ENCODE assay signal across 1 cellular context in the genomic region with DNA sequence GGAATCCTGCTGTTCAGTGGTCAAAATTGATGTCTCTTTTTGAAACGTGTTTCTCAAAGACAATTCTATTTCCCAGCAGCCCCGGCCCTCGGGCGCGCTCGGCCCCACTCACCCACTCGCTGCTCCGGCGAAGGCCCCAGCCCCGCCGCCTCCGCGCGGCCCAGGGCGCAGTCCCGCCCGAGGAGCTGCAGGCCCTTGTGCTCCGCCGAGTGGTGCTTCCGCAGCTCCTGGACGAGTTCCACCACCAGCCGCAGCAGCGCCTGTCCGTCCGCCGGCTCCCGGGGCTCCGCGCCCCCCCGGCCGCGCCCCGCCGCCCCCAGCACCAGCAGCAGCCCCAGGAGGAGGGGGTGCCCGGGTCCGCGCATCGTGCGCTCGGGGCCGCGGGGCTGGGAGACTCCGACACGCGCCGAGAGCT.
TF ChIP-seq lines count a peak whose summit lies in the region.

No MANE protein-coding gene starts in this region.

TF ChIP-seq in GM23338, 12 proteins besides CTCF, POLR2A, EP300 and RAD21 (continued from another document):
- TF ChIP-seq, protein P1, sequence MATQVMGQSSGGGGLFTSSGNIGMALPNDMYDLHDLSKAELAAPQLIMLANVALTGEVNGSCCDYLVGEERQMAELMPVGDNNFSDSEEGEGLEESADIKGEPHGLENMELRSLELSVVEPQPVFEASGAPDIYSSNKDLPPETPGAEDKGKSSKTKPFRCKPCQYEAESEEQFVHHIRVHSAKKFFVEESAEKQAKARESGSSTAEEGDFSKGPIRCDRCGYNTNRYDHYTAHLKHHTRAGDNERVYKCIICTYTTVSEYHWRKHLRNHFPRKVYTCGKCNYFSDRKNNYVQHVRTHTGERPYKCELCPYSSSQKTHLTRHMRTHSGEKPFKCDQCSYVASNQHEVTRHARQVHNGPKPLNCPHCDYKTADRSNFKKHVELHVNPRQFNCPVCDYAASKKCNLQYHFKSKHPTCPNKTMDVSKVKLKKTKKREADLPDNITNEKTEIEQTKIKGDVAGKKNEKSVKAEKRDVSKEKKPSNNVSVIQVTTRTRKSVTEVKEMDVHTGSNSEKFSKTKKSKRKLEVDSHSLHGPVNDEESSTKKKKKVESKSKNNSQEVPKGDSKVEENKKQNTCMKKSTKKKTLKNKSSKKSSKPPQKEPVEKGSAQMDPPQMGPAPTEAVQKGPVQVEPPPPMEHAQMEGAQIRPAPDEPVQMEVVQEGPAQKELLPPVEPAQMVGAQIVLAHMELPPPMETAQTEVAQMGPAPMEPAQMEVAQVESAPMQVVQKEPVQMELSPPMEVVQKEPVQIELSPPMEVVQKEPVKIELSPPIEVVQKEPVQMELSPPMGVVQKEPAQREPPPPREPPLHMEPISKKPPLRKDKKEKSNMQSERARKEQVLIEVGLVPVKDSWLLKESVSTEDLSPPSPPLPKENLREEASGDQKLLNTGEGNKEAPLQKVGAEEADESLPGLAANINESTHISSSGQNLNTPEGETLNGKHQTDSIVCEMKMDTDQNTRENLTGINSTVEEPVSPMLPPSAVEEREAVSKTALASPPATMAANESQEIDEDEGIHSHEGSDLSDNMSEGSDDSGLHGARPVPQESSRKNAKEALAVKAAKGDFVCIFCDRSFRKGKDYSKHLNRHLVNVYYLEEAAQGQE (IDR thresholded peaks at IDR 0.05; ENCODE audit: unreplicated experiment) = no peak
- TF ChIP-seq EZH2phosphoT487 (IDR thresholded peaks at IDR 0.05; ENCODE audit: unreplicated experiment) = no peak
- no peak for TF ChIP-seq JUNB (IDR thresholded peaks at IDR 0.05; ENCODE audit: unreplicated experiment)
- TF ChIP-seq ZNF114 (CRISPR knock-in tag; IDR thresholded peaks at IDR 0.05) = no peak
- TF ChIP-seq, protein P2, sequence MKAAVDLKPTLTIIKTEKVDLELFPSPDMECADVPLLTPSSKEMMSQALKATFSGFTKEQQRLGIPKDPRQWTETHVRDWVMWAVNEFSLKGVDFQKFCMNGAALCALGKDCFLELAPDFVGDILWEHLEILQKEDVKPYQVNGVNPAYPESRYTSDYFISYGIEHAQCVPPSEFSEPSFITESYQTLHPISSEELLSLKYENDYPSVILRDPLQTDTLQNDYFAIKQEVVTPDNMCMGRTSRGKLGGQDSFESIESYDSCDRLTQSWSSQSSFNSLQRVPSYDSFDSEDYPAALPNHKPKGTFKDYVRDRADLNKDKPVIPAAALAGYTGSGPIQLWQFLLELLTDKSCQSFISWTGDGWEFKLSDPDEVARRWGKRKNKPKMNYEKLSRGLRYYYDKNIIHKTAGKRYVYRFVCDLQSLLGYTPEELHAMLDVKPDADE (IDR thresholded peaks at IDR 0.05) = no peak
- TF ChIP-seq, protein P3, sequence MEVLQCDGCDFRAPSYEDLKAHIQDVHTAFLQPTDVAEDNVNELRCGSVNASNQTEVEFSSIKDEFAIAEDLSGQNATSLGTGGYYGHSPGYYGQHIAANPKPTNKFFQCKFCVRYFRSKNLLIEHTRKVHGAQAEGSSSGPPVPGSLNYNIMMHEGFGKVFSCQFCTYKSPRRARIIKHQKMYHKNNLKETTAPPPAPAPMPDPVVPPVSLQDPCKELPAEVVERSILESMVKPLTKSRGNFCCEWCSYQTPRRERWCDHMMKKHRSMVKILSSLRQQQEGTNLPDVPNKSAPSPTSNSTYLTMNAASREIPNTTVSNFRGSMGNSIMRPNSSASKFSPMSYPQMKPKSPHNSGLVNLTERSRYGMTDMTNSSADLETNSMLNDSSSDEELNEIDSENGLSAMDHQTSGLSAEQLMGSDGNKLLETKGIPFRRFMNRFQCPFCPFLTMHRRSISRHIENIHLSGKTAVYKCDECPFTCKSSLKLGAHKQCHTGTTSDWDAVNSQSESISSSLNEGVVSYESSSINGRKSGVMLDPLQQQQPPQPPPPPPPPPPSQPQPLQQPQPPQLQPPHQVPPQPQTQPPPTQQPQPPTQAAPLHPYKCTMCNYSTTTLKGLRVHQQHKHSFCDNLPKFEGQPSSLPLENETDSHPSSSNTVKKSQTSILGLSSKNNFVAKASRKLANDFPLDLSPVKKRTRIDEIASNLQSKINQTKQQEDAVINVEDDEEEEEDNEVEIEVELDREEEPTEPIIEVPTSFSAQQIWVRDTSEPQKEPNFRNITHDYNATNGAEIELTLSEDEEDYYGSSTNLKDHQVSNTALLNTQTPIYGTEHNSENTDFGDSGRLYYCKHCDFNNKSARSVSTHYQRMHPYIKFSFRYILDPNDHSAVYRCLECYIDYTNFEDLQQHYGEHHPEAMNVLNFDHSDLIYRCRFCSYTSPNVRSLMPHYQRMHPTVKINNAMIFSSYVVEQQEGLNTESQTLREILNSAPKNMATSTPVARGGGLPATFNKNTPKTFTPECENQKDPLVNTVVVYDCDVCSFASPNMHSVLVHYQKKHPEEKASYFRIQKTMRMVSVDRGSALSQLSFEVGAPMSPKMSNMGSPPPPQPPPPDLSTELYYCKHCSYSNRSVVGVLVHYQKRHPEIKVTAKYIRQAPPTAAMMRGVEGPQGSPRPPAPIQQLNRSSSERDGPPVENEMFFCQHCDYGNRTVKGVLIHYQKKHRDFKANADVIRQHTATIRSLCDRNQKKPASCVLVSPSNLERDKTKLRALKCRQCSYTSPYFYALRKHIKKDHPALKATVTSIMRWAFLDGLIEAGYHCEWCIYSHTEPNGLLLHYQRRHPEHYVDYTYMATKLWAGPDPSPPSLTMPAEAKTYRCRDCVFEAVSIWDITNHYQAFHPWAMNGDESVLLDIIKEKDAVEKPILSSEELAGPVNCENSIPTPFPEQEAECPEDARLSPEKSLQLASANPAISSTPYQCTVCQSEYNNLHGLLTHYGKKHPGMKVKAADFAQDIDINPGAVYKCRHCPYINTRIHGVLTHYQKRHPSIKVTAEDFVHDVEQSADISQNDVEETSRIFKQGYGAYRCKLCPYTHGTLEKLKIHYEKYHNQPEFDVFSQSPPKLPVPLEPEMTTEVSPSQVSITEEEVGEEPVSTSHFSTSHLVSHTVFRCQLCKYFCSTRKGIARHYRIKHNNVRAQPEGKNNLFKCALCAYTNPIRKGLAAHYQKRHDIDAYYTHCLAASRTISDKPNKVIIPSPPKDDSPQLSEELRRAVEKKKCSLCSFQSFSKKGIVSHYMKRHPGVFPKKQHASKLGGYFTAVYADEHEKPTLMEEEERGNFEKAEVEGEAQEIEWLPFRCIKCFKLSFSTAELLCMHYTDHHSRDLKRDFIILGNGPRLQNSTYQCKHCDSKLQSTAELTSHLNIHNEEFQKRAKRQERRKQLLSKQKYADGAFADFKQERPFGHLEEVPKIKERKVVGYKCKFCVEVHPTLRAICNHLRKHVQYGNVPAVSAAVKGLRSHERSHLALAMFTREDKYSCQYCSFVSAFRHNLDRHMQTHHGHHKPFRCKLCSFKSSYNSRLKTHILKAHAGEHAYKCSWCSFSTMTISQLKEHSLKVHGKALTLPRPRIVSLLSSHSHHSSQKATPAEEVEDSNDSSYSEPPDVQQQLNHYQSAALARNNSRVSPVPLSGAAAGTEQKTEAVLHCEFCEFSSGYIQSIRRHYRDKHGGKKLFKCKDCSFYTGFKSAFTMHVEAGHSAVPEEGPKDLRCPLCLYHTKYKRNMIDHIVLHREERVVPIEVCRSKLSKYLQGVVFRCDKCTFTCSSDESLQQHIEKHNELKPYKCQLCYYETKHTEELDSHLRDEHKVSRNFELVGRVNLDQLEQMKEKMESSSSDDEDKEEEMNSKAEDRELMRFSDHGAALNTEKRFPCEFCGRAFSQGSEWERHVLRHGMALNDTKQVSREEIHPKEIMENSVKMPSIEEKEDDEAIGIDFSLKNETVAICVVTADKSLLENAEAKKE (CRISPR knock-in tag; IDR thresholded peaks at IDR 0.05) = no peak
- no peak for TF ChIP-seq ZNF331 (CRISPR knock-in tag; IDR thresholded peaks at IDR 0.05; ENCODE audit: low read depth)
- TF ChIP-seq CREB1 (CRISPR knock-in tag; IDR thresholded peaks at IDR 0.05; ENCODE audit: low read depth) = no peak
- TF ChIP-seq NANOG (IDR thresholded peaks at IDR 0.05; ENCODE audit: borderline replicate concordance) = no peak
